In the genomic region with DNA sequence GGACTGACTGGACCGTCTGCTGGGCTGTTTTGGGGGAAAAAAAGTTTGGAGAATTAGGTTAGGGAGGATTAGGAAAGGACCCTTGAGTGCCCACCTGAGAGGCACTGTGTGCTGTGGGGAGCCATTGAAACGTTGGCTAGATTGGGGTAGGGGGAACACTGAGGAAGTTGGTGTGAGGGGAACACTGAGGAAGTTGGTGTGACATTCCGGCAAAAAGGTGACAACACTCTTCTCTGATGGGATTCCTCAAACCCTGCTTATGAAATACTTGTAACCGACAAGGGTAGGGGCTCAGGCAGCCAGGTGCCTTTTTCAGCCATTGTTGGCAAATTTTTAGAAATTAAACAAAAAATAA, we compare ENCODE assay signal across 8 cellular contexts. TPM values are rescaled to one million over a fixed set of nuclear protein-coding genes. Genes with fewer than 3 reads are reported as not detected.
DNase-seq lines count a peak whose midpoint lies in the region; ATAC-seq and TF ChIP-seq lines count a peak whose summit lies in the region.

No MANE protein-coding gene starts in this region.

- H3K4me3 Mint-ChIP-seq in activated CD4-positive, alpha-beta T cell treated with anti-CD3 and anti-CD28 coated beads for 36 hours: peak overlapping the region; percentile 91
- peak overlapping the region; percentile 95 for H3K4me3 Mint-ChIP-seq in activated naive CD8-positive, alpha-beta T cell treated with anti-CD3 and anti-CD28 coated beads, Interleukin-2, amount 50 U/mL, for 24 hours

- POLR2A ChIA-PET in activated CD4-positive, alpha-beta T cell treated with anti-CD3 and anti-CD28 coated beads for 36 hours (lab: Charles Lee): no interaction called here
- POLR2A ChIA-PET in HEK293T (lab: Yijun Ruan, JAX): interaction anchor here (0.6 to 1.3 kb wide), 3 partner anchors 58 to 69 kb away, joined by 3 to 4 read pairs (median 3); no protein-coding TSS in a partner anchor

- CTCF ChIA-PET in activated CD4-positive, alpha-beta T cell treated with anti-CD3 and anti-CD28 coated beads for 36 hours (lab: Charles Lee): interaction anchor here (1.0 to 2.2 kb wide), 4 partner anchors 10 to 176 kb away, joined by 3 to 9 read pairs (median 4); no protein-coding TSS in a partner anchor
- CTCF ChIA-PET in HEK293T (lab: Yijun Ruan, JAX): interaction anchor here (0.6 to 0.9 kb wide), 2 partner anchors 64 to 102 kb away, joined by 3 to 5 read pairs; no protein-coding TSS in a partner anchor

- H3K4me3 ChIP-seq in kidney epithelial cell (ENCODE audit: low read depth, low read length): peak overlapping the region; percentile 98

- peaks cover 15% of the 10 kb centered on the region for H3K4me1 Mint-ChIP-seq in activated CD4-positive, alpha-beta T cell treated with anti-CD3 and anti-CD28 coated beads for 36 hours
- peaks cover 15% of the 10 kb centered on the region for H3K4me1 Mint-ChIP-seq in activated naive CD8-positive, alpha-beta T cell treated with anti-CD3 and anti-CD28 coated beads, Interleukin-2, amount 50 U/mL, for 24 hours

- peak overlapping the region; percentile 28 for H3K27ac Mint-ChIP-seq in activated CD4-positive, alpha-beta T cell treated with anti-CD3 and anti-CD28 coated beads for 36 hours
- peak overlapping the region; percentile 79 for H3K27ac Mint-ChIP-seq in activated naive CD8-positive, alpha-beta T cell treated with anti-CD3 and anti-CD28 coated beads, Interleukin-2, amount 50 U/mL, for 24 hours

- no peaks in the 10 kb centered on the region for H3K27me3 ChIP-seq in kidney epithelial cell (ENCODE audit: control insufficient read depth, insufficient read depth, low read length)

- no peak for DNase-seq in activated CD4-positive, alpha-beta T cell treated with anti-CD3 and anti-CD28 coated beads for 36 hours
- DNase-seq in activated CD4-positive, alpha-beta T cell treated with anti-CD3 and anti-CD28 coated beads for 4 hours: no peak
- DNase-seq in activated naive CD8-positive, alpha-beta T cell treated with anti-CD3 and anti-CD28 coated beads, Interleukin-2, amount 50 U/mL, for 24 hours: no peak
- no peak for DNase-seq in kidney epithelial cell (ENCODE audit: low read depth)
- DNase-seq in mesenteric fat pad (ENCODE audit: low spot score): no peak
- no peak for DNase-seq in HEK293T (ENCODE audit: extremely low spot score)

- no peaks in the 10 kb centered on the region for H3K36me3 Mint-ChIP-seq in activated CD4-positive, alpha-beta T cell treated with anti-CD3 and anti-CD28 coated beads for 36 hours (ENCODE audit: low read depth)
- H3K36me3 Mint-ChIP-seq in activated naive CD8-positive, alpha-beta T cell treated with anti-CD3 and anti-CD28 coated beads, Interleukin-2, amount 50 U/mL, for 24 hours (ENCODE audit: low read depth): no peaks in the 10 kb centered on the region

- no peak for ATAC-seq in activated CD4-positive, alpha-beta T cell treated with anti-CD3 and anti-CD28 coated beads for 36 hours
- ATAC-seq in activated naive CD8-positive, alpha-beta T cell treated with anti-CD3 and anti-CD28 coated beads, Interleukin-2, amount 50 U/mL, for 24 hours: no peak
- ATAC-seq in GM19397 (IDR thresholded peaks at IDR 0.05; ENCODE audit: unreplicated experiment): no peak

- H3K36me3 ChIP-seq in kidney epithelial cell (ENCODE audit: control insufficient read depth, insufficient read depth, low read length): no peaks in the 10 kb centered on the region

- H3K9me3 Mint-ChIP-seq in activated CD4-positive, alpha-beta T cell treated with anti-CD3 and anti-CD28 coated beads for 36 hours (ENCODE audit: low read depth): no peaks in the 10 kb centered on the region
- H3K9me3 Mint-ChIP-seq in activated naive CD8-positive, alpha-beta T cell treated with anti-CD3 and anti-CD28 coated beads, Interleukin-2, amount 50 U/mL, for 24 hours: no peaks in the 10 kb centered on the region

- intact Hi-C loops in activated CD4-positive, alpha-beta T cell treated with anti-CD3 and anti-CD28 coated beads for 36 hours (cut with DNase I, micrococcal nuclease): loop anchor here in 1 of 2 experiments (10.0 kb wide), 1 partner anchor 539 kb away; no protein-coding TSS in a partner anchor

- no peaks in the 10 kb centered on the region for H3K27me3 Mint-ChIP-seq in activated CD4-positive, alpha-beta T cell treated with anti-CD3 and anti-CD28 coated beads for 36 hours
- no peaks in the 10 kb centered on the region for H3K27me3 Mint-ChIP-seq in activated naive CD8-positive, alpha-beta T cell treated with anti-CD3 and anti-CD28 coated beads, Interleukin-2, amount 50 U/mL, for 24 hours

- TF ChIP-seq CTCF in kidney epithelial cell (IDR thresholded peaks at IDR 0.05; ENCODE audit: insufficient read depth, low read length, poor library complexity, severe bottlenecking): no peak

- H3K27ac ChIP-seq in temporal lobe (ENCODE audit: low read depth, low read length): peak overlapping the region; percentile 91

TF ChIP-seq in HEK293T, 16 proteins besides CTCF, POLR2A, EP300 and RAD21:
- TF ChIP-seq L3MBTL2 (conservative IDR thresholded peaks at IDR 0.05): no peak; the same call in 1 of the 2 replicates
- no peak for TF ChIP-seq ARNT (IDR thresholded peaks at IDR 0.05)
- no peak for TF ChIP-seq SUZ12 (IDR thresholded peaks at IDR 0.05)
- TF ChIP-seq NFRKB (IDR thresholded peaks at IDR 0.05): no peak
- no peak for TF ChIP-seq TARDBP (IDR thresholded peaks at IDR 0.05)
- TF ChIP-seq FOXK2 (IDR thresholded peaks at IDR 0.05): no peak
- no peak for TF ChIP-seq BHLHE40 (IDR thresholded peaks at IDR 0.05; ENCODE audit: borderline replicate concordance)
- TF ChIP-seq LEF1 (IDR thresholded peaks at IDR 0.05; ENCODE audit: borderline replicate concordance): no peak
- TF ChIP-seq ZNF384 (IDR thresholded peaks at IDR 0.05): no peak
- TF ChIP-seq HDGF (IDR thresholded peaks at IDR 0.05; ENCODE audit: borderline replicate concordance): no peak
- no peak for TF ChIP-seq FOXA1 (IDR thresholded peaks at IDR 0.05)
- TF ChIP-seq ELF4 (IDR thresholded peaks at IDR 0.05): no peak
- no peak for TF ChIP-seq CTBP1 (IDR thresholded peaks at IDR 0.05; ENCODE audit: borderline replicate concordance)
- TF ChIP-seq FOXM1 (IDR thresholded peaks at IDR 0.05; ENCODE audit: borderline replicate concordance): no peak
- TF ChIP-seq, protein P1, sequence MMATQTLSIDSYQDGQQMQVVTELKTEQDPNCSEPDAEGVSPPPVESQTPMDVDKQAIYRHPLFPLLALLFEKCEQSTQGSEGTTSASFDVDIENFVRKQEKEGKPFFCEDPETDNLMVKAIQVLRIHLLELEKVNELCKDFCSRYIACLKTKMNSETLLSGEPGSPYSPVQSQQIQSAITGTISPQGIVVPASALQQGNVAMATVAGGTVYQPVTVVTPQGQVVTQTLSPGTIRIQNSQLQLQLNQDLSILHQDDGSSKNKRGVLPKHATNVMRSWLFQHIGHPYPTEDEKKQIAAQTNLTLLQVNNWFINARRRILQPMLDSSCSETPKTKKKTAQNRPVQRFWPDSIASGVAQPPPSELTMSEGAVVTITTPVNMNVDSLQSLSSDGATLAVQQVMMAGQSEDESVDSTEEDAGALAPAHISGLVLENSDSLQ (IDR thresholded peaks at IDR 0.05): no peak
- no peak for TF ChIP-seq SP1 (IDR thresholded peaks at IDR 0.05)

RNA-seq across cellular contexts. Expression of gene CYSTM1, which starts 1.0 kb away (rescaled TPM):
- 10 to 100 TPM; 15.2 to 18.7 TPM for total RNA-seq in activated CD4-positive, alpha-beta T cell treated with anti-CD3 and anti-CD28 coated beads for 36 hours
- total RNA-seq in kidney epithelial cell (125 and 176 TPM in 2 replicates), temporal lobe (2.7 TPM), mesenteric fat pad (104 TPM)

RNA-seq across cellular contexts. Expression of gene IGIP, which starts 50.3 kb away (rescaled TPM):
- 1 to 10 TPM; 1.7 to 1.9 TPM for total RNA-seq in activated CD4-positive, alpha-beta T cell treated with anti-CD3 and anti-CD28 coated beads for 36 hours
- total RNA-seq in kidney epithelial cell (3.1 and 4.1 TPM in 2 replicates), temporal lobe (8.4 TPM), mesenteric fat pad (13.3 TPM)
